9 cellular contexts compared by ENCODE assay signal in genomic region chr3:33218072-33218445, GRCh38. TPM values are rescaled to one million over a fixed set of nuclear protein-coding genes. Genes with fewer than 3 reads are reported as not detected.
A peak's percentile ranks its signal among the peaks of the same experiment; 100 is the strongest.
DNase-seq lines count a peak whose midpoint lies in the region; ATAC-seq, FAIRE-seq and TF ChIP-seq lines count a peak whose summit lies in the region.
"Had no signal": no experiment of that assay in that cellular context is flagged by ENCODE, and none has a peak within 500 bp of the region (broad histone marks: within the 10 kb centered on the region; RNA-seq: fewer than 3 reads in every experiment).

No MANE protein-coding gene starts in this region.

- H3K9me3 ChIP-seq in lower lobe of right lung: no peaks in the 10 kb centered on the region
- no peaks in the 10 kb centered on the region for H3K9me3 ChIP-seq in thoracic aorta

- FAIRE-seq in H54 (lab: Jason Lieb, UNC): no peak

- H3K27ac Mint-ChIP-seq in brain: no peak overlapping the region
- no peak overlapping the region for H3K27ac Mint-ChIP-seq in activated naive CD4-positive, alpha-beta T cell treated with anti-CD3 and anti-CD28 coated beads for 36 hours
- H3K27ac Mint-ChIP-seq: activated CD8-positive, alpha-beta memory T cell treated with anti-CD3 and anti-CD28 coated beads, Interleukin-2, amount 10 ng/mL, durations not matched to agents 7 days and 5 days had no signal

- ATAC-seq in lower lobe of right lung (peak in 1 of 2 donors; percentile 19), thoracic aorta (ENCODE audit: insufficient number of reproducible peaks, low FRiP score, low read depth) (no peak), HG03025 (IDR thresholded peaks at IDR 0.05; ENCODE audit: low FRiP score, unreplicated experiment) (no peak)
- ATAC-seq: activated CD8-positive, alpha-beta memory T cell treated with anti-CD3 and anti-CD28 coated beads, Interleukin-2, amount 10 ng/mL, durations not matched to agents 7 days and 5 days had no signal

- peaks cover 10% of the 10 kb centered on the region for H3K4me1 Mint-ChIP-seq in brain
- peaks cover 7% of the 10 kb centered on the region for H3K4me1 Mint-ChIP-seq in activated naive CD4-positive, alpha-beta T cell treated with anti-CD3 and anti-CD28 coated beads for 36 hours (ENCODE audit: low read depth)

- no peak for TF ChIP-seq CTCF in brain (conservative IDR thresholded peaks at IDR 0.05)
- no peak for TF ChIP-seq CTCF in lower lobe of right lung (IDR thresholded peaks at IDR 0.05)
- no peak for TF ChIP-seq CTCF in thoracic aorta (IDR thresholded peaks at IDR 0.05)

- intact Hi-C loops in lower lobe of right lung (cut with DNase I): no loop called here
- intact Hi-C loops in activated naive CD4-positive, alpha-beta T cell treated with anti-CD3 and anti-CD28 coated beads for 36 hours (cut with micrococcal nuclease): no loop called here

- CTCF ChIA-PET in activated naive CD4-positive, alpha-beta T cell treated with anti-CD3 and anti-CD28 coated beads for 36 hours (lab: Charles Lee): interaction anchor here (0.5 to 2.7 kb wide), 2 partner anchors 154 to 612 kb away, joined by 5 to 9 read pairs; no protein-coding TSS in a partner anchor

- peaks cover 4 to 15% (median 13%) of the 10 kb centered on the region in 5 experiments for H3K9me3 Mint-ChIP-seq in brain
- no peaks in the 10 kb centered on the region for H3K9me3 Mint-ChIP-seq in activated naive CD4-positive, alpha-beta T cell treated with anti-CD3 and anti-CD28 coated beads for 36 hours

- peaks cover 3% of the 10 kb centered on the region for H3K36me3 Mint-ChIP-seq in brain
- no peaks in the 10 kb centered on the region for H3K36me3 Mint-ChIP-seq in activated naive CD4-positive, alpha-beta T cell treated with anti-CD3 and anti-CD28 coated beads for 36 hours (ENCODE audit: low read depth)
- H3K36me3 Mint-ChIP-seq: activated CD8-positive, alpha-beta memory T cell treated with anti-CD3 and anti-CD28 coated beads, Interleukin-2, amount 10 ng/mL, durations not matched to agents 7 days and 5 days had no signal

- H3K27ac ChIP-seq in lower lobe of right lung: no peak overlapping the region
- peak overlapping the region; percentile 92 to 94 for H3K27ac ChIP-seq in thoracic aorta

- DNase-seq in NCI-H82 (lab: John Stamatoyannopoulos, UW) (peak; percentile 12), NCI-H82 treated with DMSO at 0.1 percent for 48 hours (lab: John Stamatoyannopoulos, UW; ENCODE audit: unreplicated experiment) (no peak), lower lobe of right lung (no peak), thoracic aorta (ENCODE audit: low spot score) (no peak), H54 (ENCODE audit: insufficient read length, low spot score) (no peak)
- no peak for DNase-seq in activated naive CD4-positive, alpha-beta T cell treated with anti-CD3 and anti-CD28 coated beads for 36 hours
- DNase-seq: activated CD8-positive, alpha-beta memory T cell treated with anti-CD3 and anti-CD28 coated beads, Interleukin-2, amount 10 ng/mL, durations not matched to agents 7 days and 5 days had no signal

- H3K27me3 ChIP-seq in lower lobe of right lung (ENCODE audit: low read depth) (peaks cover 29% of the 10 kb centered on the region), thoracic aorta (replicated peaks; ENCODE audit: insufficient read depth) (no peaks in the 10 kb centered on the region)

- H3K4me1 ChIP-seq in lower lobe of right lung (peaks cover 15% of the 10 kb centered on the region), thoracic aorta (ENCODE audit: control insufficient read depth in 1 of 2, low read depth in 2 of 2) (peaks cover 6 to 31% of the 10 kb centered on the region in 2 donors)

- no peaks in the 10 kb centered on the region for H3K36me3 ChIP-seq in lower lobe of right lung
- peaks cover 6% of the 10 kb centered on the region for H3K36me3 ChIP-seq in thoracic aorta

- H3K4me3 Mint-ChIP-seq in brain: peak overlapping the region; percentile 77 to 86 (median 84)
- no peak overlapping the region for H3K4me3 Mint-ChIP-seq in activated naive CD4-positive, alpha-beta T cell treated with anti-CD3 and anti-CD28 coated beads for 36 hours
- H3K4me3 Mint-ChIP-seq: activated CD8-positive, alpha-beta memory T cell treated with anti-CD3 and anti-CD28 coated beads, Interleukin-2, amount 10 ng/mL, durations not matched to agents 7 days and 5 days had no signal

- peaks cover 60% of the 10 kb centered on the region for H3K27me3 Mint-ChIP-seq in brain
- peaks cover 28% of the 10 kb centered on the region for H3K27me3 Mint-ChIP-seq in activated naive CD4-positive, alpha-beta T cell treated with anti-CD3 and anti-CD28 coated beads for 36 hours (ENCODE audit: low read depth)

- TF ChIP-seq POLR2A in H54 (IDR thresholded peaks at IDR 0.05; ENCODE audit: low read depth, low read length): no peak

- H3K4me3 ChIP-seq in lower lobe of right lung (peak overlapping the region; percentile 45), thoracic aorta (peak overlapping the region; percentile 74)

RNA-seq across cellular contexts. Expression of gene SUSD5, which starts 0.6 kb away (rescaled TPM):
- polyA plus RNA-seq in brain (ENCODE audit: insufficient read depth, low read depth, low replicate concordance): 2.4 TPM
- total RNA-seq in lower lobe of right lung (1.9 TPM), thoracic aorta (100 to 1,000 TPM; 259 to 273 TPM)
- not detected for total RNA-seq in activated naive CD4-positive, alpha-beta T cell treated with anti-CD3 and anti-CD28 coated beads for 36 hours
- total RNA-seq: activated CD8-positive, alpha-beta memory T cell treated with anti-CD3 and anti-CD28 coated beads, Interleukin-2, amount 10 ng/mL, durations not matched to agents 7 days and 5 days had no signal

RNA-seq across cellular contexts. Expression of gene FBXL2, which starts 59.2 kb away (rescaled TPM):
- 6.4 TPM for polyA plus RNA-seq in brain (ENCODE audit: insufficient read depth, low read depth, low replicate concordance)
- 8.1 TPM for total RNA-seq in lower lobe of right lung
- total RNA-seq in thoracic aorta: 10 to 100 TPM; 21.7 to 24.6 TPM
- total RNA-seq in activated naive CD4-positive, alpha-beta T cell treated with anti-CD3 and anti-CD28 coated beads for 36 hours: not detected
- total RNA-seq: activated CD8-positive, alpha-beta memory T cell treated with anti-CD3 and anti-CD28 coated beads, Interleukin-2, amount 10 ng/mL, durations not matched to agents 7 days and 5 days had no signal

Comparison
In these comparisons a context has a peak if more than half of its experiments do, and no peak if none do; other contexts are left out.
1. RNA of gene SUSD5, which starts 0.6 kb away (total RNA-seq): 259 to 273 TPM in thoracic aorta; 1.9 TPM in lower lobe of right lung (single experiment) and not detected in activated naive CD4-positive, alpha-beta T cell treated with anti-CD3 and anti-CD28 coated beads for 36 hours; every median in the first group is over 10 times any median in the second.